ENCODE assay signal across 16 cellular contexts in the genomic region with DNA sequence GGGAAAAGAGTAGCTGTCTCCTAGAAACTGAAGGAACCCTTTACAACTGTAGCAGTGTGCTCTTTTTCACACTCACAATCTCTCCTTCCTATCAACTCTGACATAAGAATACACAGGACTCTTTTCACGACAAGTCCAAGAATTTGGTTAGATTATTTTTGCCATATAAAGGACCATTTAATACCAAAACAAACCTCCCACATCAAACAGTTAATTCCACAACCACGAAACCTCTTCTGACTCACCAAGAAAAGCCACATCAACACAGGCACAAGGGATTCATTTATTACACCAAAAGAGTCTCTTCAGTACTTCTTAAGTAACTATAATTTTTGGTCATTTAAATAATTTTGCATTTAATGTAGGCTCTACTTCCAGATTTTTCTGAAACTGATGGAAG.
A peak's percentile ranks its signal among the peaks of the same experiment; 100 is the strongest.
DNase-seq lines count a peak whose midpoint lies in the region; ATAC-seq, FAIRE-seq and TF ChIP-seq lines count a peak whose summit lies in the region.
"Had no signal": no experiment of that assay in that cellular context is flagged by ENCODE, and none has a peak within 500 bp of the region (broad histone marks: within the 10 kb centered on the region; RNA-seq: fewer than 3 reads in every experiment).

No MANE protein-coding gene starts in this region.

- FAIRE-seq in urothelium cell line (lab: Jason Lieb, UNC): peak; percentile 89
- FAIRE-seq: GM12892 had no signal

- TF ChIP-seq CTCF in HFF-Myc (IDR thresholded peaks at IDR 0.05; ENCODE audit: low read depth, low read length, missing control alignments): no peak
- TF ChIP-seq CTCF in hepatocyte (IDR thresholded peaks at IDR 0.05; ENCODE audit: poor library complexity): no peak

- peaks cover 35% of the 10 kb centered on the region for H3K4me1 ChIP-seq in hepatocyte (ENCODE audit: insufficient read depth)

- H3K9me2 ChIP-seq in hepatocyte (replicated peaks; ENCODE audit: insufficient read depth): no peaks in the 10 kb centered on the region

- no peak overlapping the region for H2AFZ ChIP-seq in hepatocyte

- H3K27ac ChIP-seq in hepatocyte: peak overlapping the region; percentile 20
- H3K27ac ChIP-seq: foreskin keratinocyte had no signal

- H4K20me1 ChIP-seq in hepatocyte (ENCODE audit: insufficient read depth, poor library complexity, severe bottlenecking): no peaks in the 10 kb centered on the region

- H3K36me3 ChIP-seq in hepatocyte (replicated peaks; ENCODE audit: insufficient read depth, low read depth): no peaks in the 10 kb centered on the region

- ATAC-seq in GM21576 (IDR thresholded peaks at IDR 0.05; ENCODE audit: unreplicated experiment) (no peak), GM19455 (IDR thresholded peaks at IDR 0.05; ENCODE audit: unreplicated experiment) (no peak)
- ATAC-seq in stimulated activated naive CD8-positive, alpha-beta T cell treated with anti-CD3 and anti-CD28 coated beads, Interleukin-15, Interleukin-2, amounts not matched to agents 100 U/mL and 50 U/mL, for 24 hours: no peak
- ATAC-seq: foreskin keratinocyte; left colon; stimulated activated memory B cell treated with anti-CD40 and anti-IgM and Interleukin-4, amounts not matched to agents 10 μg/mL and 1 μg/mL and 100 μg/mL, for 72 hours had no signal

- DNase-seq in HFF-Myc (ENCODE audit: extremely low read depth, low read depth) (peak; percentile 32), astrocyte of the hippocampus (ENCODE audit: low read depth, low spot score) (peak; percentile 87), hepatocyte (ENCODE audit: low spot score) (no peak), urothelium cell line (ENCODE audit: low spot score) (peak; percentile 67)
- DNase-seq in stimulated activated naive CD8-positive, alpha-beta T cell treated with anti-CD3 and anti-CD28 coated beads, Interleukin-15, Interleukin-2, amounts not matched to agents 100 U/mL and 50 U/mL, for 24 hours: no peak
- DNase-seq: activated T-cell treated with anti-CD3 and anti-CD28 coated beads, Interleukin-2, amount 50 U/mL, for 48 hours; Calu3; left colon; NCI-H1048; occipital lobe; stimulated activated CD4-positive, alpha-beta T cell treated with anti-CD3 and anti-CD28 coated beads, Interleukin-1b, Interleukin-23, amount 100 ng/mL, for 48 hours had no signal

- H3K4me3 ChIP-seq in HFF-Myc (replicated peaks; ENCODE audit: low read depth, low read length) (no peak overlapping the region), hepatocyte (no peak overlapping the region)

- WGBS in hepatocyte (ENCODE audit: low lambda C conversion rate, missing lambda C conversion rate): 45% methylated on average over 2 of the region's 2 CpGs

- no peaks in the 10 kb centered on the region for H3K9me3 ChIP-seq in hepatocyte (ENCODE audit: low read depth)

- peak overlapping the region; percentile 6 for H3K4me2 ChIP-seq in hepatocyte

- H3K79me2 ChIP-seq in hepatocyte: peaks cover 2% of the 10 kb centered on the region

- no peaks in the 10 kb centered on the region for H3K27me3 ChIP-seq in hepatocyte
- H3K27me3 ChIP-seq: foreskin keratinocyte had no signal

Comparison
In these comparisons a context has a peak if more than half of its experiments do, and no peak if none do; other contexts are left out.
1. DNase-seq: peak in HFF-Myc (single experiment), astrocyte of the hippocampus (single experiment) and urothelium cell line (single experiment); none in hepatocyte (single experiment) and stimulated activated naive CD8-positive, alpha-beta T cell treated with anti-CD3 and anti-CD28 coated beads, Interleukin-15, Interleukin-2, amounts not matched to agents 100 U/mL and 50 U/mL, for 24 hours (single experiment).